Comparison of ENCODE assay signal across 21 cellular contexts in the genomic region with DNA sequence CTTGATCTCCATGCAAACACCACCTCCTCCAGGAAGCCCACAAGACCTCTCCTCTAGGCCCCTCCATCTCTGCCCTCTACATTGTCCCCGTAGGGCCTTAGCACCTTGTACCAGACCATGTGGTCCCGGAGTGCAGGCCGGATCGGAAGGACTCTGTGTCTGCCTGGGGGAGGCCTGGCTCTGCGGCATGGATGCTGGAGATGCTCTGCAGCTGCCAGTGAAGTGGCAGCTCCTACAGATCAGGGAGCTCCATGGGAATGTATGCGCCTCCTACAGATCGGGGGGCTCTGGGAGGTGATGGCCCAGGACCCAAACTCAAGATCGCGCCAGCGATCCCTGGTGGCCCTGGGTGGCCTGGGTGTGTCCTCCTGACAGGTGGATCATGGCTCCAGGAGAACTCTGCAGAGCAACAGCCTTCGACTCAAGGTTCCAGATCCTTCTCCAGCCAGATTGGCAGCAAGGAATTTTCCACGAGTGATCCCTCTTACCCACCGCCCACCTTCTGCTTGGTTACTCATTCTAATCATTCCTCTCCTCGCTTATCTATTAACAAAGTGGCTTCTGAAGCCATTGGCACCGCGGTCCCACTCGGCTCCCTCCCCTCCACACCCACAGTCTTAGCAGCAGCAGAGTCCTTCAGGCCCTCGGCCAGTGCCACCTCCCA.
"Had no signal": no experiment of that assay in that cellular context is flagged by ENCODE, and none has a peak within 500 bp of the region (broad histone marks: within the 10 kb centered on the region; RNA-seq: fewer than 3 reads in every experiment).

No MANE protein-coding gene starts in this region.

- ATAC-seq: esophagus mucosa; heart left ventricle; left lobe of liver; natural killer cell treated with Interleukin-12 subunit alpha and Interleukin-12 subunit beta and Interleukin-15 and Interleukin-18, amount 100 ng/mL, for 72 hours; psoas muscle; stimulated activated naive B cell treated with anti-CD40 and anti-IgM and Interleukin-4, amounts not matched to agents 10 μg/mL and 1 μg/mL and 100 μg/mL, for 72 hours; stimulated activated naive CD8-positive, alpha-beta T cell treated with anti-CD3 and anti-CD28 coated beads, Interleukin-15, amount 100 ng/mL, for 72 hours; upper lobe of right lung had no signal

- H3K36me3 Mint-ChIP-seq: natural killer cell treated with Interleukin-12 subunit alpha and Interleukin-12 subunit beta and Interleukin-15 and Interleukin-18, amount 100 ng/mL, for 72 hours had no signal

- H3K4me3 ChIP-seq: heart left ventricle, lung, psoas muscle, sigmoid colon, skin epidermis, testis, tibial nerve, upper lobe of right lung, vagina had no signal

- H3K9me3 Mint-ChIP-seq: natural killer cell treated with Interleukin-12 subunit alpha and Interleukin-12 subunit beta and Interleukin-15 and Interleukin-18, amount 100 ng/mL, for 72 hours had no signal

- H3K36me3 ChIP-seq: heart left ventricle, sigmoid colon, tibial nerve, upper lobe of right lung, vagina had no signal

- H3K9me3 ChIP-seq: psoas muscle, sigmoid colon, testis, upper lobe of right lung, vagina had no signal

- H3K27ac Mint-ChIP-seq: natural killer cell treated with Interleukin-12 subunit alpha and Interleukin-12 subunit beta and Interleukin-15 and Interleukin-18, amount 100 ng/mL, for 72 hours; stimulated activated naive B cell treated with anti-CD40 and anti-IgM and Interleukin-4, amounts not matched to agents 10 μg/mL and 1 μg/mL and 100 μg/mL, for 72 hours; stimulated activated naive CD8-positive, alpha-beta T cell treated with anti-CD3 and anti-CD28 coated beads, Interleukin-15, amount 100 ng/mL, for 72 hours had no signal

- DNase-seq: effector memory CD4-positive, alpha-beta T cell; hypothalamus; mesenchymal stem cell; midbrain; retina; sigmoid colon; stimulated activated CD4-positive, alpha-beta T cell treated with anti-CD3 and anti-CD28 coated beads, Interleukin-2, amount 100 ng/mL, for 24 hours; stimulated activated CD4-positive, alpha-beta T cell treated with anti-CD3 and anti-CD28 coated beads, Interleukin-4, amount 100 ng/mL, for 4 hours; stimulated activated naive B cell treated with anti-CD40 and anti-IgM and Interleukin-4, amounts not matched to agents 10 μg/mL and 1 μg/mL and 100 μg/mL, for 72 hours; stimulated activated naive CD8-positive, alpha-beta T cell treated with anti-CD3 and anti-CD28 coated beads, Interleukin-15, amount 100 ng/mL, for 72 hours; testis; upper lobe of right lung had no signal

- H3K4me3 Mint-ChIP-seq: natural killer cell treated with Interleukin-12 subunit alpha and Interleukin-12 subunit beta and Interleukin-15 and Interleukin-18, amount 100 ng/mL, for 72 hours; stimulated activated naive B cell treated with anti-CD40 and anti-IgM and Interleukin-4, amounts not matched to agents 10 μg/mL and 1 μg/mL and 100 μg/mL, for 72 hours; stimulated activated naive CD8-positive, alpha-beta T cell treated with anti-CD3 and anti-CD28 coated beads, Interleukin-15, amount 100 ng/mL, for 72 hours had no signal

- H3K27ac ChIP-seq: heart left ventricle, psoas muscle, sigmoid colon, skin epidermis, testis, tibial nerve, upper lobe of right lung, vagina had no signal

- H3K27me3 ChIP-seq: testis had no signal

- H3K4me1 ChIP-seq: heart left ventricle, psoas muscle, sigmoid colon, tibial nerve, upper lobe of right lung, vagina had no signal
